Comparison of ENCODE assay signal across 8 cellular contexts in genomic region chr16:75432828-75433731, GRCh38. TPM values are rescaled to one million over a fixed set of nuclear protein-coding genes. Genes with fewer than 3 reads are reported as not detected.
A peak's percentile ranks its signal among the peaks of the same experiment; 100 is the strongest.
DNase-seq lines count a peak whose midpoint lies in the region; ATAC-seq and TF ChIP-seq lines count a peak whose summit lies in the region.

CFDP1 (minus strand) TSS chr16:75433503; CDS start chr16:75433352, 151 bp downstream.

- H3K27ac ChIP-seq in IMR-90 (ENCODE audit: insufficient read depth, low read length), result peak within 1 kb of the TSS; percentile 86

- TF ChIP-seq POLR2A in IMR-90 (IDR thresholded peaks at IDR 0.05; ENCODE audit: low read depth, low read length), result peak; percentile 77; the same call in 1 of the 2 replicates

- WGBS in IMR-90 (ENCODE audit: extremely low coverage in 2 of 2, insufficient read length in 1 of 2), 2 experiments, result 4% methylated on average over 17 of the region's 85 CpGs; no CpG with 5 or more reads in 1 of the 2 experiments

- peak within 1 kb of the TSS; percentile 89 for H3K14ac ChIP-seq in IMR-90 (replicated peaks; ENCODE audit: low read depth, low read length)

- peak within 1 kb of the TSS; percentile 88 for H3K23ac ChIP-seq in IMR-90 (ENCODE audit: low read depth, low read length)

- peak; percentile 89 for ATAC-seq in GM21526 (IDR thresholded peaks at IDR 0.05; ENCODE audit: low FRiP score, unreplicated experiment)
- peak; percentile 94 for ATAC-seq in IMR-90 (ENCODE audit: low read depth)
- peak; percentile 98 for ATAC-seq in mucosa of descending colon

- peak within 1 kb of the TSS; percentile 90 for H2AK9ac ChIP-seq in IMR-90 (replicated peaks; ENCODE audit: low read depth, low read length, poor library complexity)

- H3K9me3 ChIP-seq in IMR-90 (ENCODE audit: control insufficient read depth, insufficient read depth, low read length) (no peaks in the 10 kb centered on the region), mucosa of descending colon (no peaks in the 10 kb centered on the region)

- no peaks in the 10 kb centered on the region for H4K20me1 ChIP-seq in IMR-90 (ENCODE audit: insufficient read depth, low read length)

- H2BK15ac ChIP-seq in IMR-90 (ENCODE audit: low read depth, low read length), result peak within 1 kb of the TSS; percentile 37; the same call in 1 of the 3 replicates

- TF ChIP-seq RAD21 in IMR-90 (IDR thresholded peaks at IDR 0.05; ENCODE audit: low read length), result no peak

- no peaks in the 10 kb centered on the region for H3K9me1 ChIP-seq in IMR-90 (ENCODE audit: insufficient read depth, low read length)

- H2BK20ac ChIP-seq in IMR-90 (ENCODE audit: low read depth, low read length), result peak within 1 kb of the TSS; percentile 47

- peak within 1 kb of the TSS; percentile 81 for H2AK5ac ChIP-seq in IMR-90 (ENCODE audit: low read depth, low read length)

- DNase-seq in DMS 273 (lab: John Stamatoyannopoulos, UW; ENCODE audit: unreplicated experiment) (peak; percentile 98), IMR-90 (peak; percentile 91), OCI-M1 (lab: John Stamatoyannopoulos, UW) (peak; percentile 97), activated T-cell treated with anti-CD3 and anti-CD28 coated beads for 4 hours (peak; percentile 91), epithelial cell of esophagus (ENCODE audit: low read depth) (peak; percentile 94), mucosa of descending colon (peak; percentile 96 to 98 (median 96))
- peak; percentile 93 for DNase-seq in stimulated activated CD8-positive, alpha-beta memory T cell treated with anti-CD3 and anti-CD28 coated beads, Interleukin-4, amount 100 ng/mL, for 24 hours (ENCODE audit: low read depth)

- intact Hi-C loops in IMR-90 (cut with micrococcal nuclease) (no loop called here), mucosa of descending colon (cut with DNase I, micrococcal nuclease) (no loop called here)

- H3K56ac ChIP-seq in IMR-90 (ENCODE audit: extremely low read depth, insufficient read depth, low read length), result peak within 1 kb of the TSS; percentile 73

- H4K91ac ChIP-seq in IMR-90 (ENCODE audit: insufficient read depth, low read depth, low read length), result peak within 1 kb of the TSS; percentile 91

- 0 out of 2 replicates have a peak, but pooled peaks have one; percentile 2 for TF ChIP-seq CTCF in IMR-90 (conservative IDR thresholded peaks at IDR 0.05; ENCODE audit: low read depth, low read length)
- no peak for TF ChIP-seq CTCF in epithelial cell of esophagus (IDR thresholded peaks at IDR 0.05; ENCODE audit: insufficient read depth, low read depth, low read length, missing control alignments)
- TF ChIP-seq CTCF in mucosa of descending colon (IDR thresholded peaks at IDR 0.05), result peak; percentile 18

- peaks cover 10 to 38% of the 10 kb centered on the region in 2 experiments; a peak in 3 of 4 replicates for H3K79me1 ChIP-seq in IMR-90 (ENCODE audit: low read depth in 1 of 2, low read length in 2 of 2)

- H4K5ac ChIP-seq in IMR-90 (ENCODE audit: low read depth, low read length), result peak within 1 kb of the TSS; percentile 89

- no peaks in the 10 kb centered on the region for H3K27me3 ChIP-seq in IMR-90 (ENCODE audit: control insufficient read depth, insufficient read depth, low read length)

- H3K4me3 ChIP-seq in IMR-90 (ENCODE audit: insufficient read depth, low read depth, low read length), result peak within 1 kb of the TSS; percentile 79
- peak within 1 kb of the TSS; percentile 91 for H3K4me3 ChIP-seq in epithelial cell of esophagus (ENCODE audit: low read length)
- peak within 1 kb of the TSS; percentile 68 for H3K4me3 ChIP-seq in mucosa of descending colon

- POLR2A ChIA-PET in IMR-90 (lab: Charles Lee; ENCODE audit: unreplicated experiment), result interaction anchor here (0.6 kb wide), 1 partner anchor 231 kb away, joined by 8 read pairs; no protein-coding TSS in a partner anchor

- peak within 1 kb of the TSS; percentile 77 for H3K9ac ChIP-seq in IMR-90 (ENCODE audit: low read depth, low read length)

- peak within 1 kb of the TSS; percentile 99 for H2AFZ ChIP-seq in IMR-90 (replicated peaks; ENCODE audit: low read length, poor library complexity)

- CTCF ChIA-PET in IMR-90 (lab: Yijun Ruan, JAX), result interaction anchor here (0.8 kb wide), 1 partner anchor 14 kb away, joined by 3 read pairs; no protein-coding TSS in a partner anchor

- H3K18ac ChIP-seq in IMR-90 (ENCODE audit: low read depth, low read length), result peak within 1 kb of the TSS; percentile 71

- peak within 1 kb of the TSS; percentile 86 for H2BK5ac ChIP-seq in IMR-90 (ENCODE audit: low read depth, low read length, poor library complexity, severe bottlenecking)

- peaks cover 2% of the 10 kb centered on the region; the same call in 1 of the 2 replicates for H3K36me3 ChIP-seq in IMR-90 (ENCODE audit: control insufficient read depth, insufficient read depth, low read length)
- no peaks in the 10 kb centered on the region for H3K36me3 ChIP-seq in mucosa of descending colon (ENCODE audit: low read depth)

- peak within 1 kb of the TSS; percentile 92 for H3K4me2 ChIP-seq in IMR-90 (ENCODE audit: low read depth, low read length)

- H3K4me1 ChIP-seq in IMR-90 (ENCODE audit: control insufficient read depth, insufficient read depth, low read length) (no peaks in the 10 kb centered on the region), mucosa of descending colon (ENCODE audit: low read depth) (peaks cover 8% of the 10 kb centered on the region)

- peak within 1 kb of the TSS; percentile 82 to 96 for H4K8ac ChIP-seq in IMR-90 (ENCODE audit: low read depth in 2 of 2, low read length in 2 of 2)

- dilution Hi-C loops in IMR-90 (cut with HindIII; ENCODE audit: low sequenced_read_pairs, unreplicated experiment), result no loop called here

- TSS peak; percentile 18 for BruUV-seq in IMR-90 (replicated peaks; lab: Mats Ljungman, UMichigan)

- peak within 1 kb of the TSS; percentile 72 for H2BK120ac ChIP-seq in IMR-90 (ENCODE audit: low read depth, low read length)

- H3K4ac ChIP-seq in IMR-90 (ENCODE audit: low read depth, low read length), result peak within 1 kb of the TSS; percentile 87

- in situ Hi-C loops in IMR-90 (cut with MboI; ENCODE audit: low sequenced_read_pairs), result no loop called here

TF ChIP-seq in IMR-90, 13 proteins besides CTCF, POLR2A, EP300 and RAD21:
- TF ChIP-seq, protein P1, sequence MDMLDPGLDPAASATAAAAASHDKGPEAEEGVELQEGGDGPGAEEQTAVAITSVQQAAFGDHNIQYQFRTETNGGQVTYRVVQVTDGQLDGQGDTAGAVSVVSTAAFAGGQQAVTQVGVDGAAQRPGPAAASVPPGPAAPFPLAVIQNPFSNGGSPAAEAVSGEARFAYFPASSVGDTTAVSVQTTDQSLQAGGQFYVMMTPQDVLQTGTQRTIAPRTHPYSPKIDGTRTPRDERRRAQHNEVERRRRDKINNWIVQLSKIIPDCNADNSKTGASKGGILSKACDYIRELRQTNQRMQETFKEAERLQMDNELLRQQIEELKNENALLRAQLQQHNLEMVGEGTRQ (IDR thresholded peaks at IDR 0.05; ENCODE audit: low read depth, low read length), result peak; percentile 72
- no peak for TF ChIP-seq RFX5 (IDR thresholded peaks at IDR 0.05; ENCODE audit: low read depth, low read length)
- peak; percentile 91 for TF ChIP-seq BHLHE40 (IDR thresholded peaks at IDR 0.05; ENCODE audit: low read depth, low read length)
- TF ChIP-seq, protein P2, sequence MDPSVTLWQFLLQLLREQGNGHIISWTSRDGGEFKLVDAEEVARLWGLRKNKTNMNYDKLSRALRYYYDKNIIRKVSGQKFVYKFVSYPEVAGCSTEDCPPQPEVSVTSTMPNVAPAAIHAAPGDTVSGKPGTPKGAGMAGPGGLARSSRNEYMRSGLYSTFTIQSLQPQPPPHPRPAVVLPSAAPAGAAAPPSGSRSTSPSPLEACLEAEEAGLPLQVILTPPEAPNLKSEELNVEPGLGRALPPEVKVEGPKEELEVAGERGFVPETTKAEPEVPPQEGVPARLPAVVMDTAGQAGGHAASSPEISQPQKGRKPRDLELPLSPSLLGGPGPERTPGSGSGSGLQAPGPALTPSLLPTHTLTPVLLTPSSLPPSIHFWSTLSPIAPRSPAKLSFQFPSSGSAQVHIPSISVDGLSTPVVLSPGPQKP (IDR thresholded peaks at IDR 0.05; ENCODE audit: borderline replicate concordance, low read depth, low read length), result 0 out of 2 replicates have a peak, but pooled peaks have one; percentile 62
- TF ChIP-seq CEBPB (IDR thresholded peaks at IDR 0.05; ENCODE audit: low read depth, low read length), result no peak
- TF ChIP-seq RCOR1 (IDR thresholded peaks at IDR 0.05; ENCODE audit: insufficient replicate concordance, low read length), result peak; percentile 4
- no peak for TF ChIP-seq CHD1 (IDR thresholded peaks at IDR 0.05; ENCODE audit: low read depth, low read length)
- TF ChIP-seq SMC3 (IDR thresholded peaks at IDR 0.05; ENCODE audit: low read depth, low read length), result no peak
- TF ChIP-seq NFE2L2 (IDR thresholded peaks at IDR 0.05; ENCODE audit: low read depth, low read length), result no peak
- no peak for TF ChIP-seq FOS (IDR thresholded peaks at IDR 0.05; ENCODE audit: low read depth, low read length)
- TF ChIP-seq MXI1 (IDR thresholded peaks at IDR 0.05; ENCODE audit: borderline replicate concordance, low read depth, low read length), result peak; percentile 97
- no peak for TF ChIP-seq MAFK (IDR thresholded peaks at IDR 0.05; ENCODE audit: low read depth, low read length)
- TF ChIP-seq MAZ (IDR thresholded peaks at IDR 0.05; ENCODE audit: borderline replicate concordance, low read depth, low read length), result peak; percentile 72; the same call in 1 of the 2 replicates

RNA-seq across cellular contexts. Expression of gene CFDP1, which starts in this region (rescaled TPM):
- 15.6 and 32.5 TPM in 2 replicates for total RNA-seq in IMR-90 (2012; rRNA removed)
- 36.2 and 38.7 TPM in 2 replicates for polyA plus RNA-seq in IMR-90 (2012; rRNA removed)
- polyA plus RNA-seq in IMR-90 (2012; cell fraction: cytosol; rRNA removed), result 5.4 and 8.9 TPM in 2 replicates
- 1.8 and 16.7 TPM in 2 replicates for polyA plus RNA-seq in IMR-90 (2012; cell fraction: nucleus; rRNA removed; ENCODE audit: low replicate concordance)
- 100 to 1,000 TPM in 1 of 3 donors, 10 to 100 TPM in 2; 71.9 to 101 (median 72.0) TPM for total RNA-seq in mucosa of descending colon

Comparison
In these comparisons a context has a peak if more than half of its experiments do, and no peak if none do; other contexts are left out.
1. Peak in every context shown above with its lines: DNase-seq, ATAC-seq, H3K4me3 ChIP-seq and H3K27ac ChIP-seq.